ENCODE assay signal across 8 cellular contexts in genomic region chr2:127080226-127080940, GRCh38. TPM values are rescaled to one million over a fixed set of nuclear protein-coding genes. Genes with fewer than 3 reads are reported as not detected.
DNase-seq lines count a peak whose midpoint lies in the region; ATAC-seq and TF ChIP-seq lines count a peak whose summit lies in the region.

No MANE protein-coding gene starts in this region.

- peak; percentile 21 for ATAC-seq in HG03064 (IDR thresholded peaks at IDR 0.05; ENCODE audit: low read depth, unreplicated experiment)
- ATAC-seq in activated T-helper 17 cell treated with anti-CD3 and anti-CD28 coated beads, Interleukin-2, amount 50 U/mL, for 72 hours (replicated peaks), result peak; percentile 56
- peak; percentile 35 to 42 for ATAC-seq in naive B cell (ENCODE audit: low read depth in 2 of 2)

- peaks cover 23% of the 10 kb centered on the region for H3K36me3 Mint-ChIP-seq in activated T-helper 17 cell treated with anti-CD3 and anti-CD28 coated beads, Interleukin-2, amount 50 U/mL, for 72 hours (ENCODE audit: low read depth)
- H3K36me3 Mint-ChIP-seq in naive B cell (peaks cover 0 to 7% of the 10 kb centered on the region in 2 donors), progenitor cell of endocrine pancreas (ENCODE audit: insufficient read depth) (peaks cover 3% of the 10 kb centered on the region)

- H3K27me3 Mint-ChIP-seq in activated T-helper 17 cell treated with anti-CD3 and anti-CD28 coated beads, Interleukin-2, amount 50 U/mL, for 72 hours, result no peaks in the 10 kb centered on the region
- H3K27me3 Mint-ChIP-seq in naive B cell (no peaks in the 10 kb centered on the region), progenitor cell of endocrine pancreas (no peaks in the 10 kb centered on the region)

- peak; percentile 20 for DNase-seq in GM12865 (ENCODE audit: low read depth)
- peak; percentile 51 for DNase-seq in naive B cell
- DNase-seq in RPMI8226, result no peak
- DNase-seq in midbrain (lab: John Stamatoyannopoulos, UW), result no peak
- DNase-seq in progenitor cell of endocrine pancreas (ENCODE audit: low spot score, unreplicated experiment), result no peak
- DNase-seq in SHP77 (lab: John Stamatoyannopoulos, UW), result no peak

- H3K4me3 Mint-ChIP-seq in activated T-helper 17 cell treated with anti-CD3 and anti-CD28 coated beads, Interleukin-2, amount 50 U/mL, for 72 hours, result peak overlapping the region; percentile 70
- H3K4me3 Mint-ChIP-seq in naive B cell, result peak overlapping the region; percentile 88 to 95 (median 92)
- no peak overlapping the region for H3K4me3 Mint-ChIP-seq in progenitor cell of endocrine pancreas (ENCODE audit: low read depth)

- peak overlapping the region; percentile 70 for H3K27ac Mint-ChIP-seq in activated T-helper 17 cell treated with anti-CD3 and anti-CD28 coated beads, Interleukin-2, amount 50 U/mL, for 72 hours
- H3K27ac Mint-ChIP-seq in naive B cell (peak overlapping the region; percentile 97 to 99 (median 98)), progenitor cell of endocrine pancreas (no peak overlapping the region)

- peaks cover 42% of the 10 kb centered on the region for H3K4me1 Mint-ChIP-seq in activated T-helper 17 cell treated with anti-CD3 and anti-CD28 coated beads, Interleukin-2, amount 50 U/mL, for 72 hours
- peaks cover 67 to 92% (median 71%) of the 10 kb centered on the region in 3 donors for H3K4me1 Mint-ChIP-seq in naive B cell
- H3K4me1 Mint-ChIP-seq in progenitor cell of endocrine pancreas (ENCODE audit: low read depth), result peaks cover 32% of the 10 kb centered on the region

- peak overlapping the region; percentile 61 for H3K4me3 ChIP-seq in GM12865 (ENCODE audit: low read depth, low read length)

- H3K9me3 Mint-ChIP-seq in activated T-helper 17 cell treated with anti-CD3 and anti-CD28 coated beads, Interleukin-2, amount 50 U/mL, for 72 hours, result no peaks in the 10 kb centered on the region
- H3K9me3 Mint-ChIP-seq in naive B cell (no peaks in the 10 kb centered on the region), progenitor cell of endocrine pancreas (ENCODE audit: low read depth) (no peaks in the 10 kb centered on the region)

- TF ChIP-seq CTCF in GM12865 (IDR thresholded peaks at IDR 0.05; ENCODE audit: insufficient read depth, low read depth, low read length, missing control alignments) (no peak), progenitor cell of endocrine pancreas (IDR thresholded peaks at IDR 0.05; ENCODE audit: unreplicated experiment) (no peak)

RNA-seq across cellular contexts. Expression of gene BIN1, which starts 26.6 kb away (rescaled TPM):
- total RNA-seq in activated T-helper 17 cell treated with anti-CD3 and anti-CD28 coated beads, Interleukin-2, amount 50 U/mL, for 72 hours, result 100 to 1,000 TPM in 1 of 2 donors, 10 to 100 TPM in 1; 84.0 to 110 TPM
- 100 to 1,000 TPM; 103 to 150 (median 124) TPM for polyA plus RNA-seq in naive B cell (ENCODE audit: low read depth in 6 of 6)
- total RNA-seq in progenitor cell of endocrine pancreas, result 65.5 and 66.0 TPM in 2 replicates

Comparison
In these comparisons a context has a peak if more than half of its experiments do, and no peak if none do; other contexts are left out.
1. DNase-seq: peak in GM12865 (single experiment) and naive B cell (single experiment); none in RPMI8226 (single experiment), midbrain (single experiment), progenitor cell of endocrine pancreas (single experiment) and SHP77 (0 of 2).
2. Peak in every context shown above with its lines, with median percentiles within 50 percentile points of each other: ATAC-seq.